ENCODE assay signal across 8 cellular contexts in genomic region chr10:45673074-45673628, GRCh38. TPM values are rescaled to one million over a fixed set of nuclear protein-coding genes. Genes with fewer than 3 reads are reported as not detected.
DNase-seq lines count a peak whose midpoint lies in the region; ATAC-seq lines count a peak whose summit lies in the region.

No MANE protein-coding gene starts in this region.

- DNase-seq in EH (ENCODE audit: low read depth) (peak; percentile 6), NCI-H2107 treated with DMSO at 0.1 percent for 48 hours (lab: John Stamatoyannopoulos, UW; ENCODE audit: unreplicated experiment) (peak; percentile 13), naive B cell (peak; percentile 9), NCI-H187 (lab: John Stamatoyannopoulos, UW) (no peak), DMS79 treated with DMSO at 0.1 percent for 48 hours (lab: John Stamatoyannopoulos, UW) (no peak)

- peaks cover 5% of the 10 kb centered on the region for H3K36me3 Mint-ChIP-seq in dendritic cell treated with granulocyte-macrophage colony-stimulating factor and Interleukin-4, amounts not matched to agents 40 ng/mL and 50 ng/mL, for 4 days (ENCODE audit: low read depth)
- H3K36me3 Mint-ChIP-seq in naive B cell = no peaks in the 10 kb centered on the region

- H3K4me3 Mint-ChIP-seq in dendritic cell treated with granulocyte-macrophage colony-stimulating factor and Interleukin-4, amounts not matched to agents 40 ng/mL and 50 ng/mL, for 4 days = peak overlapping the region; percentile 62
- H3K4me3 Mint-ChIP-seq in naive B cell = peak overlapping the region; percentile 78 to 96 (median 86)

- intact Hi-C loops in dendritic cell treated with granulocyte-macrophage colony-stimulating factor and Interleukin-4, amounts not matched to agents 40 ng/mL and 50 ng/mL, for 4 days (cut with micrococcal nuclease) = no loop called here

- peak overlapping the region; percentile 89 for H3K27ac Mint-ChIP-seq in dendritic cell treated with granulocyte-macrophage colony-stimulating factor and Interleukin-4, amounts not matched to agents 40 ng/mL and 50 ng/mL, for 4 days
- H3K27ac Mint-ChIP-seq in naive B cell = peak overlapping the region in 5 of 6 donors; percentile 54 to 96 (median 81)

- ATAC-seq in naive B cell (ENCODE audit: low read depth in 2 of 2) (no peak), HG03521 (IDR thresholded peaks at IDR 0.05; ENCODE audit: unreplicated experiment) (no peak), GM21381 (IDR thresholded peaks at IDR 0.05; ENCODE audit: unreplicated experiment) (no peak)

- H3K4me1 Mint-ChIP-seq in dendritic cell treated with granulocyte-macrophage colony-stimulating factor and Interleukin-4, amounts not matched to agents 40 ng/mL and 50 ng/mL, for 4 days (ENCODE audit: low read depth) = peaks cover 20% of the 10 kb centered on the region
- H3K4me1 Mint-ChIP-seq in naive B cell = peaks cover 12 to 36% (median 22%) of the 10 kb centered on the region in 3 donors

- no peaks in the 10 kb centered on the region for H3K27me3 Mint-ChIP-seq in dendritic cell treated with granulocyte-macrophage colony-stimulating factor and Interleukin-4, amounts not matched to agents 40 ng/mL and 50 ng/mL, for 4 days
- no peaks in the 10 kb centered on the region for H3K27me3 Mint-ChIP-seq in naive B cell

- H3K9me3 Mint-ChIP-seq in dendritic cell treated with granulocyte-macrophage colony-stimulating factor and Interleukin-4, amounts not matched to agents 40 ng/mL and 50 ng/mL, for 4 days = no peaks in the 10 kb centered on the region
- peaks cover 0 to 4% (median 0%) of the 10 kb centered on the region in 7 donors for H3K9me3 Mint-ChIP-seq in naive B cell

RNA-seq across cellular contexts. Expression of gene ZFAND4, which starts 0.6 kb away (rescaled TPM):
- 10 to 100 TPM; 10.5 to 19.0 (median 17.2) TPM for polyA plus RNA-seq in naive B cell (ENCODE audit: low read depth in 6 of 6)

RNA-seq across cellular contexts. Expression of gene WASHC2C, which starts 53.9 kb away (rescaled TPM):
- 10 to 100 TPM in 5 of 6 donors, 1 to 10 TPM in 1; 7.1 to 42.2 (median 19.6) TPM for polyA plus RNA-seq in naive B cell (ENCODE audit: low read depth in 6 of 6)

Comparison
In these comparisons a context has a peak if more than half of its experiments do, and no peak if none do; other contexts are left out.
1. DNase-seq: peak in EH (single experiment), NCI-H2107 treated with DMSO at 0.1 percent for 48 hours (single experiment) and naive B cell (single experiment); none in NCI-H187 (0 of 2) and DMS79 treated with DMSO at 0.1 percent for 48 hours (single experiment).